1 cellular context compared by ENCODE assay signal in the genomic region with DNA sequence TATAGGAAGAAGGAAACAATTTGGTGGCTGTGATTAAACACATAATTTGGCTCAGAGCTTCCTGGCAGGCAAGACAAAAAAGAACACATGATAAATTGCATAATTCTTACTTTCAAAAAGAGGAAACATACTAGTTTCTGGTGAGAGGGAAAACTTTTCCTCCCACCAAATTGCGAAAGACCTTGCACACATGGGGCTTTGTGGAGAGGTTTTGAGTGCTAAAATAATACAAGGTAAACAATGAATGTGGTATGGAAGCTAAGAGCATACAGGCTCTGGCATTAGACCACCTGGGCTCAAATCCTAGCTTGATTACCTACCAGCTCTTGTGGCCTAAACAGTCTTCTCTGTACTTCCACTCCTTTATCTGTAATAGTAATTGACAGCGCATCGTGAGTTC.
TF ChIP-seq lines count a peak whose summit lies in the region.

No MANE protein-coding gene starts in this region.

TF ChIP-seq in HepG2, 621 proteins besides CTCF, POLR2A, EP300 and RAD21 (continued from another document):
- TF ChIP-seq, protein P1, sequence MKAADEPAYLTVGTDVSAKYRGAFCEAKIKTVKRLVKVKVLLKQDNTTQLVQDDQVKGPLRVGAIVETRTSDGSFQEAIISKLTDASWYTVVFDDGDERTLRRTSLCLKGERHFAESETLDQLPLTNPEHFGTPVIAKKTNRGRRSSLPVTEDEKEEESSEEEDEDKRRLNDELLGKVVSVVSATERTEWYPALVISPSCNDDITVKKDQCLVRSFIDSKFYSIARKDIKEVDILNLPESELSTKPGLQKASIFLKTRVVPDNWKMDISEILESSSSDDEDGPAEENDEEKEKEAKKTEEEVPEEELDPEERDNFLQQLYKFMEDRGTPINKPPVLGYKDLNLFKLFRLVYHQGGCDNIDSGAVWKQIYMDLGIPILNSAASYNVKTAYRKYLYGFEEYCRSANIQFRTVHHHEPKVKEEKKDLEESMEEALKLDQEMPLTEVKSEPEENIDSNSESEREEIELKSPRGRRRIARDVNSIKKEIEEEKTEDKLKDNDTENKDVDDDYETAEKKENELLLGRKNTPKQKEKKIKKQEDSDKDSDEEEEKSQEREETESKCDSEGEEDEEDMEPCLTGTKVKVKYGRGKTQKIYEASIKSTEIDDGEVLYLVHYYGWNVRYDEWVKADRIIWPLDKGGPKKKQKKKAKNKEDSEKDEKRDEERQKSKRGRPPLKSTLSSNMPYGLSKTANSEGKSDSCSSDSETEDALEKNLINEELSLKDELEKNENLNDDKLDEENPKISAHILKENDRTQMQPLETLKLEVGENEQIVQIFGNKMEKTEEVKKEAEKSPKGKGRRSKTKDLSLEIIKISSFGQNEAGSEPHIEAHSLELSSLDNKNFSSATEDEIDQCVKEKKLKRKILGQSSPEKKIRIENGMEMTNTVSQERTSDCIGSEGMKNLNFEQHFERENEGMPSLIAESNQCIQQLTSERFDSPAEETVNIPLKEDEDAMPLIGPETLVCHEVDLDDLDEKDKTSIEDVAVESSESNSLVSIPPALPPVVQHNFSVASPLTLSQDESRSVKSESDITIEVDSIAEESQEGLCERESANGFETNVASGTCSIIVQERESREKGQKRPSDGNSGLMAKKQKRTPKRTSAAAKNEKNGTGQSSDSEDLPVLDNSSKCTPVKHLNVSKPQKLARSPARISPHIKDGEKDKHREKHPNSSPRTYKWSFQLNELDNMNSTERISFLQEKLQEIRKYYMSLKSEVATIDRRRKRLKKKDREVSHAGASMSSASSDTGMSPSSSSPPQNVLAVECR (CRISPR knock-in tag; IDR thresholded peaks at IDR 0.05; ENCODE audit: borderline replicate concordance) = no peak
- no peak for TF ChIP-seq JUND (CRISPR knock-in tag; IDR thresholded peaks at IDR 0.05)
- TF ChIP-seq, protein P2, sequence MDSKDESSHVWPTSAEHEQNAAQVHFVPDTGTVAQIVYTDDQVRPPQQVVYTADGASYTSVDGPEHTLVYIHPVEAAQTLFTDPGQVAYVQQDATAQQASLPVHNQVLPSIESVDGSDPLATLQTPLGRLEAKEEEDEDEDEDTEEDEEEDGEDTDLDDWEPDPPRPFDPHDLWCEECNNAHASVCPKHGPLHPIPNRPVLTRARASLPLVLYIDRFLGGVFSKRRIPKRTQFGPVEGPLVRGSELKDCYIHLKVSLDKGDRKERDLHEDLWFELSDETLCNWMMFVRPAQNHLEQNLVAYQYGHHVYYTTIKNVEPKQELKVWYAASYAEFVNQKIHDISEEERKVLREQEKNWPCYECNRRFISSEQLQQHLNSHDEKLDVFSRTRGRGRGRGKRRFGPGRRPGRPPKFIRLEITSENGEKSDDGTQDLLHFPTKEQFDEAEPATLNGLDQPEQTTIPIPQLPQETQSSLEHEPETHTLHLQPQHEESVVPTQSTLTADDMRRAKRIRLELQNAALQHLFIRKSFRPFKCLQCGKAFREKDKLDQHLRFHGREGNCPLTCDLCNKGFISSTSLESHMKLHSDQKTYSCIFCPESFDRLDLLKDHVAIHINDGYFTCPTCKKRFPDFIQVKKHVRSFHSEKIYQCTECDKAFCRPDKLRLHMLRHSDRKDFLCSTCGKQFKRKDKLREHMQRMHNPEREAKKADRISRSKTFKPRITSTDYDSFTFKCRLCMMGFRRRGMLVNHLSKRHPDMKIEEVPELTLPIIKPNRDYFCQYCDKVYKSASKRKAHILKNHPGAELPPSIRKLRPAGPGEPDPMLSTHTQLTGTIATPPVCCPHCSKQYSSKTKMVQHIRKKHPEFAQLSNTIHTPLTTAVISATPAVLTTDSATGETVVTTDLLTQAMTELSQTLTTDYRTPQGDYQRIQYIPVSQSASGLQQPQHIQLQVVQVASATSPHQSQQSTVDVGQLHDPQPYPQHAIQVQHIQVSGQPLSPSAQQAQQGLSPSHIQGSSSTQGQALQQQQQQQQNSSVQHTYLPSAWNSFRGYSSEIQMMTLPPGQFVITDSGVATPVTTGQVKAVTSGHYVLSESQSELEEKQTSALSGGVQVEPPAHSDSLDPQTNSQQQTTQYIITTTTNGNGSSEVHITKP (CRISPR knock-in tag; IDR thresholded peaks at IDR 0.05; ENCODE audit: low read depth) = no peak
- TF ChIP-seq, protein P3, sequence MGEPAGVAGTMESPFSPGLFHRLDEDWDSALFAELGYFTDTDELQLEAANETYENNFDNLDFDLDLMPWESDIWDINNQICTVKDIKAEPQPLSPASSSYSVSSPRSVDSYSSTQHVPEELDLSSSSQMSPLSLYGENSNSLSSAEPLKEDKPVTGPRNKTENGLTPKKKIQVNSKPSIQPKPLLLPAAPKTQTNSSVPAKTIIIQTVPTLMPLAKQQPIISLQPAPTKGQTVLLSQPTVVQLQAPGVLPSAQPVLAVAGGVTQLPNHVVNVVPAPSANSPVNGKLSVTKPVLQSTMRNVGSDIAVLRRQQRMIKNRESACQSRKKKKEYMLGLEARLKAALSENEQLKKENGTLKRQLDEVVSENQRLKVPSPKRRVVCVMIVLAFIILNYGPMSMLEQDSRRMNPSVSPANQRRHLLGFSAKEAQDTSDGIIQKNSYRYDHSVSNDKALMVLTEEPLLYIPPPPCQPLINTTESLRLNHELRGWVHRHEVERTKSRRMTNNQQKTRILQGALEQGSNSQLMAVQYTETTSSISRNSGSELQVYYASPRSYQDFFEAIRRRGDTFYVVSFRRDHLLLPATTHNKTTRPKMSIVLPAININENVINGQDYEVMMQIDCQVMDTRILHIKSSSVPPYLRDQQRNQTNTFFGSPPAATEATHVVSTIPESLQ (CRISPR knock-in tag; conservative IDR thresholded peaks at IDR 0.05) = no peak
TF ChIP-seq in HepG2: peak in this region for 84.
